ENCODE assay signal across 8 cellular contexts in the genomic region with DNA sequence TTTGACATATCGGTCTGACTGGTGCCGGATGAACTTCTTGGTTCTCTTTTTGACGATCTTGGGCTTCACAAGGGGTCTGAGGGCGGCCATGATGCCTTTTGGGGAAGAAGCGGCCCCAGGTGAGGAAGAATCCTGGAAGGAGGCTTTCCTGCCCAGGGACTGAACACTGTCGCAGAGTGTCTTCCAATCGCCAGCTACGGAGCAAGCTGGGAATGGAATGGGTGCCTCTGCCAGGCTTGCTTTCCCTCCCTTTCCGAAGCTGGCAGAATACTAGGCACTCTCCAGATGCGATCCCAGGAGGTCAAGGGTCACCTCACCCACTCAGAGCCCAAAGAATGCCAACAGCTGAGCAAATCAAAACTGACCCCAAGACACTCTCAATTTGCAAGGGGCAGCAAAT. TPM values are rescaled to one million over a fixed set of nuclear protein-coding genes. Genes with fewer than 3 reads are reported as not detected.
DNase-seq lines count a peak whose midpoint lies in the region; ATAC-seq and TF ChIP-seq lines count a peak whose summit lies in the region.
"Not testable (repeated sequence)": the region's sequence is repeated elsewhere in the genome, so short reads cannot be mapped to it uniquely, and the experiment has no call there.

No MANE protein-coding gene starts in this region.

- H3K23ac ChIP-seq in mesendoderm (ENCODE audit: low read length) = not testable (repeated sequence)

- H3K79me1 ChIP-seq in mesendoderm (ENCODE audit: low read length) = peaks cover 15% of the 10 kb centered on the region

- DNase-seq in NT2/D1 (ENCODE audit: low read depth, low spot score); activated CD8-positive, alpha-beta T cell treated with anti-CD3 and anti-CD28 coated beads, Interleukin-2, amount 10 ng/mL, durations not matched to agents 7 days and 5 days; cardiac fibroblast (ENCODE audit: low read depth in 2 of 2); mesendoderm; retinal pigment epithelial cell (ENCODE audit: low read depth); vagina (ENCODE audit: extremely low spot score in 2 of 2): not testable (repeated sequence)

- not testable (repeated sequence) for H3K27me3 ChIP-seq in NT2/D1 (ENCODE audit: insufficient read depth, insufficient read length); gastroesophageal sphincter; mesendoderm (ENCODE audit: insufficient read depth, low read length, poor library complexity); vagina

- not testable (repeated sequence) for H2BK15ac ChIP-seq in mesendoderm (replicated peaks; ENCODE audit: low read depth)

- intact Hi-C loops in vagina (cut with DNase I) = not testable (repeated sequence)

- not testable (repeated sequence) for TF ChIP-seq CTCF in cardiac fibroblast (IDR thresholded peaks at IDR 0.05; ENCODE audit: low read depth, low read length); gastroesophageal sphincter (IDR thresholded peaks at IDR 0.05); retinal pigment epithelial cell (conservative IDR thresholded peaks at IDR 0.05; ENCODE audit: low read depth, low read length); vagina (IDR thresholded peaks at IDR 0.05)

- peaks cover 55% of the 10 kb centered on the region for H3K4me1 Mint-ChIP-seq in activated CD8-positive, alpha-beta T cell treated with anti-CD3 and anti-CD28 coated beads, Interleukin-2, amount 10 ng/mL, durations not matched to agents 7 days and 5 days (ENCODE audit: low read depth)

- WGBS in gastroesophageal sphincter (ENCODE audit: low coverage in 1 of 2), 2 donors = 52 to 57% methylated on average over 10 of the region's 10 CpGs
- WGBS in mesendoderm (ENCODE audit: extremely low coverage, insufficient coverage, low lambda C conversion rate) = no CpG with 5 or more reads among the region's 10 CpGs

- peaks cover 50% of the 10 kb centered on the region for H3K79me2 ChIP-seq in mesendoderm (ENCODE audit: control insufficient read depth, insufficient read depth, low read length)

- peak overlapping the region; percentile 95 for H3K4me2 ChIP-seq in mesendoderm (ENCODE audit: low read length)

- peak overlapping the region; percentile 96 for H3K4me3 ChIP-seq in NT2/D1 (ENCODE audit: insufficient read length, low read depth)
- peak overlapping the region; percentile 75 to 96 for H3K4me3 ChIP-seq in cardiac fibroblast (replicated peaks in 1 of 2; ENCODE audit: low read depth in 2 of 2, low read length in 2 of 2)
- peak overlapping the region; percentile 79 to 82 for H3K4me3 ChIP-seq in gastroesophageal sphincter
- H3K4me3 ChIP-seq in mesendoderm (ENCODE audit: low read length) = peak overlapping the region; percentile 94
- H3K4me3 ChIP-seq in retinal pigment epithelial cell (ENCODE audit: low read length) = peak overlapping the region; percentile 100
- peak overlapping the region; percentile 64 to 78 for H3K4me3 ChIP-seq in vagina

- H3K56ac ChIP-seq in mesendoderm (ENCODE audit: low read length) = peak overlapping the region; percentile 95

- TF ChIP-seq EP300 in gastroesophageal sphincter (IDR thresholded peaks at IDR 0.05) = not testable (repeated sequence)

- H3K4ac ChIP-seq in mesendoderm (ENCODE audit: low read depth, low read length) = not testable (repeated sequence)

- H4K8ac ChIP-seq in mesendoderm (ENCODE audit: low read depth, low read length) = not testable (repeated sequence)

- not testable (repeated sequence) for TF ChIP-seq POLR2A in gastroesophageal sphincter (IDR thresholded peaks at IDR 0.05); vagina (IDR thresholded peaks at IDR 0.05)

- not testable (repeated sequence) for H2AK5ac ChIP-seq in mesendoderm (ENCODE audit: low read length)

- not testable (repeated sequence) for H3K9me3 Mint-ChIP-seq in activated CD8-positive, alpha-beta T cell treated with anti-CD3 and anti-CD28 coated beads, Interleukin-2, amount 10 ng/mL, durations not matched to agents 7 days and 5 days (ENCODE audit: insufficient read depth)

- POLR2A ChIA-PET in activated CD8-positive, alpha-beta T cell treated with anti-CD3 and anti-CD28 coated beads, Interleukin-2, amount 10 ng/mL, durations not matched to agents 7 days and 5 days (lab: Charles Lee) = interaction anchor here (0.6 to 2.0 kb wide), 6 partner anchors 8 to 588 kb away, joined by 3 to 16 read pairs (median 4); no protein-coding TSS in a partner anchor

- H3K27me3 Mint-ChIP-seq in activated CD8-positive, alpha-beta T cell treated with anti-CD3 and anti-CD28 coated beads, Interleukin-2, amount 10 ng/mL, durations not matched to agents 7 days and 5 days (ENCODE audit: low read depth) = not testable (repeated sequence)

- H3K18ac ChIP-seq in mesendoderm (ENCODE audit: low read length) = not testable (repeated sequence)

- H3K36me3 ChIP-seq in ES-I3 (ENCODE audit: insufficient read depth, low read length) (peaks cover 47% of the 10 kb centered on the region), NT2/D1 (ENCODE audit: insufficient read depth, insufficient read length, low read length) (peaks cover 60% of the 10 kb centered on the region), gastroesophageal sphincter (peaks cover 0 to 50% of the 10 kb centered on the region in 2 donors), mesendoderm (ENCODE audit: control insufficient read depth, insufficient read depth, low read length) (peaks cover 23% of the 10 kb centered on the region), vagina (peaks cover 0 to 42% of the 10 kb centered on the region in 2 donors)

- peak overlapping the region; percentile 99 for H3K27ac Mint-ChIP-seq in activated CD8-positive, alpha-beta T cell treated with anti-CD3 and anti-CD28 coated beads, Interleukin-2, amount 10 ng/mL, durations not matched to agents 7 days and 5 days

- not testable (repeated sequence) for H3K9me3 ChIP-seq in ES-I3 (ENCODE audit: control insufficient read depth, insufficient read depth, low read length); NT2/D1 (ENCODE audit: insufficient read depth, low read length); gastroesophageal sphincter; vagina

- H2BK120ac ChIP-seq in mesendoderm (ENCODE audit: low read depth, low read length) = not testable (repeated sequence)

- H3K4me1 ChIP-seq in ES-I3 (ENCODE audit: insufficient read depth, low read length) (peaks cover 16% of the 10 kb centered on the region), gastroesophageal sphincter (peaks cover 0 to 45% (median 14%) of the 10 kb centered on the region in 3 donors), vagina (peaks cover 41% of the 10 kb centered on the region)
- H3K4me1 ChIP-seq in NT2/D1 (ENCODE audit: insufficient read depth, insufficient read length); mesendoderm (ENCODE audit: control insufficient read depth, low read depth, low read length): not testable (repeated sequence)

- not testable (repeated sequence) for H2BK5ac ChIP-seq in mesendoderm (ENCODE audit: low read length)

- CTCF ChIA-PET in activated CD8-positive, alpha-beta T cell treated with anti-CD3 and anti-CD28 coated beads, Interleukin-2, amount 10 ng/mL, durations not matched to agents 7 days and 5 days (lab: Charles Lee) = interaction anchor here (1.0 to 3.1 kb wide), 5 partner anchors 18 to 133 kb away, joined by 3 to 22 read pairs (median 6); no protein-coding TSS in a partner anchor

- H3K36me3 Mint-ChIP-seq in activated CD8-positive, alpha-beta T cell treated with anti-CD3 and anti-CD28 coated beads, Interleukin-2, amount 10 ng/mL, durations not matched to agents 7 days and 5 days (ENCODE audit: low read depth) = peaks cover 58% of the 10 kb centered on the region

- not testable (repeated sequence) for ATAC-seq in activated CD8-positive, alpha-beta T cell treated with anti-CD3 and anti-CD28 coated beads, Interleukin-2, amount 10 ng/mL, durations not matched to agents 7 days and 5 days; gastroesophageal sphincter

- H3K9ac ChIP-seq in ES-I3 (ENCODE audit: low read depth, low read length) (peak overlapping the region; percentile 93), NT2/D1 (ENCODE audit: insufficient read length, low read depth) (peak overlapping the region; percentile 97), mesendoderm (ENCODE audit: low read length) (peak overlapping the region; percentile 98)

- not testable (repeated sequence) for H4K5ac ChIP-seq in mesendoderm (ENCODE audit: low read length)

- H3K27ac ChIP-seq in gastroesophageal sphincter = peak overlapping the region in 3 of 4 donors; percentile 87 to 94 (median 90)
- H3K27ac ChIP-seq in mesendoderm (ENCODE audit: low read depth, low read length) = not testable (repeated sequence)
- H3K27ac ChIP-seq in vagina = peak overlapping the region; percentile 86

- peak overlapping the region; percentile 96 for H3K4me3 Mint-ChIP-seq in activated CD8-positive, alpha-beta T cell treated with anti-CD3 and anti-CD28 coated beads, Interleukin-2, amount 10 ng/mL, durations not matched to agents 7 days and 5 days

RNA-seq across cellular contexts. Expression of a gene that starts 1.2 kb away (rescaled TPM):
- total RNA-seq in activated CD8-positive, alpha-beta T cell treated with anti-CD3 and anti-CD28 coated beads, Interleukin-2, amount 10 ng/mL, durations not matched to agents 7 days and 5 days = 1,000 to 10,000 TPM; 1,764 to 1,890 TPM
- total RNA-seq in gastroesophageal sphincter (100 to 1,000 TPM; 679 to 924 (median 775) TPM), vagina (2,085 TPM)
- 1,879 TPM for polyA plus RNA-seq in mesendoderm (2013, experiment 1 of 2)
- polyA plus RNA-seq in mesendoderm (2013, experiment 2 of 2) = 1,970 TPM

RNA-seq across cellular contexts. Expression of a gene that starts 43.7 kb away (rescaled TPM):
- total RNA-seq in activated CD8-positive, alpha-beta T cell treated with anti-CD3 and anti-CD28 coated beads, Interleukin-2, amount 10 ng/mL, durations not matched to agents 7 days and 5 days = under 1 TPM; 0.31 to 0.53 TPM
- total RNA-seq in gastroesophageal sphincter (10 to 100 TPM; 11.5 to 29.9 (median 19.4) TPM), vagina (12.5 TPM)
- 1.7 TPM for polyA plus RNA-seq in mesendoderm (2013, experiment 1 of 2)
- 1.4 TPM for polyA plus RNA-seq in mesendoderm (2013, experiment 2 of 2)
